Comparison of ENCODE assay signal across 24 cellular contexts in the genomic region with DNA sequence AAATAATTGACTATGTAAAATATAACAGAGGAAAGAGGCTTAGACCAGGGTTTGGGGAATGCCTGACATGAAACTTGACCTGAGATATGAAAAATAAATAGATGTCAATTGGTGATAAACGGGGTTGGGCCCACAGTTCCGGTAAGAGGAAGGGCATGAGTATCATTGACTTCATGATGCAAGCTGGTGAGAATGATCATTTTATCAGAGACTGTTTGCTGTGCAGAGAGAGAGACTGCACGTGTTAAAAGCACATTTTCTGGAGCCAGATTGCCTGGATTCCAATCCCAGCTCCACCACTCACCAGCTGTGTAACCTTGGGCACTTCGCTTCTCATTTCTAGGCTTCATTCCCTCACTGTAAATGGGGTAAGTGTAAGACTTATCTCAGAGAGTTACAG.
A peak's percentile ranks its signal among the peaks of the same experiment; 100 is the strongest.
DNase-seq lines count a peak whose midpoint lies in the region; ATAC-seq and TF ChIP-seq lines count a peak whose summit lies in the region.
"Had no signal": no experiment of that assay in that cellular context is flagged by ENCODE, and none has a peak within 500 bp of the region (broad histone marks: within the 10 kb centered on the region; RNA-seq: fewer than 3 reads in every experiment).

No MANE protein-coding gene starts in this region.

- intact Hi-C loops in vagina (cut with DNase I) = no loop called here

- no peak overlapping the region for H3K27ac Mint-ChIP-seq in activated T-helper 17 cell treated with anti-CD3 and anti-CD28 coated beads, Interleukin-2, amount 50 U/mL, for 72 hours
- H3K27ac Mint-ChIP-seq: activated CD8-positive, alpha-beta memory T cell treated with anti-CD3 and anti-CD28 coated beads, Interleukin-2, amount 10 ng/mL, durations not matched to agents 7 days and 5 days; activated naive CD8-positive, alpha-beta T cell treated with anti-CD3 and anti-CD28 coated beads for 36 hours; activated T-helper 1 cell treated with anti-CD3 and anti-CD28 coated beads, Interleukin-12 subunit alpha, Interleukin-12 subunit beta, Interleukin-2, Interleukin-4 antibody, amounts not matched to agents 30 ng/mL and 10 ng/mL and 1 ng/mL, durations not matched to agents 14 hours and 24 hours and 36 hours; brain; CD4-positive, alpha-beta T cell; natural killer cell treated with Interleukin-12 subunit alpha and Interleukin-12 subunit beta and Interleukin-15 and Interleukin-18, amount 100 ng/mL, for 72 hours; T-cell had no signal

- TF ChIP-seq POLR2A in vagina (IDR thresholded peaks at IDR 0.05) = no peak

- no peaks in the 10 kb centered on the region for H3K9me3 Mint-ChIP-seq in activated T-helper 17 cell treated with anti-CD3 and anti-CD28 coated beads, Interleukin-2, amount 50 U/mL, for 72 hours
- H3K9me3 Mint-ChIP-seq: activated naive CD8-positive, alpha-beta T cell treated with anti-CD3 and anti-CD28 coated beads for 36 hours; activated T-helper 1 cell treated with anti-CD3 and anti-CD28 coated beads, Interleukin-12 subunit alpha, Interleukin-12 subunit beta, Interleukin-2, Interleukin-4 antibody, amounts not matched to agents 30 ng/mL and 10 ng/mL and 1 ng/mL, durations not matched to agents 14 hours and 24 hours and 36 hours; CD4-positive, alpha-beta T cell had no signal

- no peak overlapping the region for H3K4me3 ChIP-seq in AG10803 (ENCODE audit: low read length)
- H3K4me3 ChIP-seq in astrocyte of the spinal cord (ENCODE audit: low read depth, low read length) = no peak overlapping the region
- no peak overlapping the region for H3K4me3 ChIP-seq in vagina
- H3K4me3 ChIP-seq: pancreas had no signal

- no peak for TF ChIP-seq CTCF in AG10803 (conservative IDR thresholded peaks at IDR 0.05; ENCODE audit: low read length)
- no peak for TF ChIP-seq CTCF in astrocyte of the spinal cord (IDR thresholded peaks at IDR 0.05; ENCODE audit: low read depth, low read length)
- no peak for TF ChIP-seq CTCF in vagina (IDR thresholded peaks at IDR 0.05)

- H3K27me3 ChIP-seq in vagina = no peaks in the 10 kb centered on the region
- H3K27me3 ChIP-seq: pancreas had no signal

- no peaks in the 10 kb centered on the region for H3K36me3 ChIP-seq in vagina
- H3K36me3 ChIP-seq: pancreas had no signal

- H3K36me3 Mint-ChIP-seq in activated T-helper 17 cell treated with anti-CD3 and anti-CD28 coated beads, Interleukin-2, amount 50 U/mL, for 72 hours (ENCODE audit: low read depth) = no peaks in the 10 kb centered on the region
- H3K36me3 Mint-ChIP-seq: activated CD8-positive, alpha-beta memory T cell treated with anti-CD3 and anti-CD28 coated beads, Interleukin-2, amount 10 ng/mL, durations not matched to agents 7 days and 5 days; activated naive CD8-positive, alpha-beta T cell treated with anti-CD3 and anti-CD28 coated beads for 36 hours; brain; natural killer cell treated with Interleukin-12 subunit alpha and Interleukin-12 subunit beta and Interleukin-15 and Interleukin-18, amount 100 ng/mL, for 72 hours; T-cell had no signal

- ATAC-seq in activated T-helper 17 cell treated with anti-CD3 and anti-CD28 coated beads, Interleukin-2, amount 50 U/mL, for 72 hours (replicated peaks) = no peak
- no peak for ATAC-seq in HG03571 (IDR thresholded peaks at IDR 0.05; ENCODE audit: unreplicated experiment)
- ATAC-seq: activated CD8-positive, alpha-beta memory T cell treated with anti-CD3 and anti-CD28 coated beads, Interleukin-2, amount 10 ng/mL, durations not matched to agents 7 days and 5 days; HepG2; natural killer cell treated with Interleukin-12 subunit alpha and Interleukin-12 subunit beta and Interleukin-15 and Interleukin-18, amount 100 ng/mL, for 72 hours; pancreas; right cardiac atrium; Right ventricle myocardium inferior; T-cell had no signal

- H3K9me3 ChIP-seq in vagina = no peaks in the 10 kb centered on the region
- H3K9me3 ChIP-seq: pancreas had no signal

- no peaks in the 10 kb centered on the region for H3K4me1 Mint-ChIP-seq in activated T-helper 17 cell treated with anti-CD3 and anti-CD28 coated beads, Interleukin-2, amount 50 U/mL, for 72 hours
- H3K4me1 Mint-ChIP-seq: activated CD8-positive, alpha-beta memory T cell treated with anti-CD3 and anti-CD28 coated beads, Interleukin-2, amount 10 ng/mL, durations not matched to agents 7 days and 5 days; activated naive CD8-positive, alpha-beta T cell treated with anti-CD3 and anti-CD28 coated beads for 36 hours; brain; T-cell had no signal

- in situ Hi-C loops in astrocyte of the spinal cord (cut with HindIII; ENCODE audit: low sequenced_read_pairs) = no loop called here

- no peaks in the 10 kb centered on the region for H3K27me3 Mint-ChIP-seq in activated T-helper 17 cell treated with anti-CD3 and anti-CD28 coated beads, Interleukin-2, amount 50 U/mL, for 72 hours
- H3K27me3 Mint-ChIP-seq: activated CD8-positive, alpha-beta memory T cell treated with anti-CD3 and anti-CD28 coated beads, Interleukin-2, amount 10 ng/mL, durations not matched to agents 7 days and 5 days; activated naive CD8-positive, alpha-beta T cell treated with anti-CD3 and anti-CD28 coated beads for 36 hours; CD4-positive, alpha-beta T cell; natural killer cell treated with Interleukin-12 subunit alpha and Interleukin-12 subunit beta and Interleukin-15 and Interleukin-18, amount 100 ng/mL, for 72 hours; T-cell had no signal

- H3K4me1 ChIP-seq in vagina = no peaks in the 10 kb centered on the region
- H3K4me1 ChIP-seq: pancreas had no signal

- DNase-seq in AG10803 (ENCODE audit: low read depth) (peak; percentile 53), HS-27A (ENCODE audit: low read depth) (peak; percentile 63), astrocyte of the spinal cord (ENCODE audit: low read depth, low spot score) (peak; percentile 8), iris pigment epithelial cell (ENCODE audit: low read depth) (peak; percentile 57), AML-193 (lab: John Stamatoyannopoulos, UW) (no peak), vagina (ENCODE audit: extremely low spot score in 2 of 2) (no peak)
- DNase-seq: activated CD4-positive, alpha-beta T cell treated with anti-CD3 and anti-CD28 coated beads for 48 hours; activated CD8-positive, alpha-beta memory T cell treated with anti-CD3 and anti-CD28 coated beads, Interleukin-2, amount 10 ng/mL, durations not matched to agents 7 days and 5 days; activated naive CD8-positive, alpha-beta T cell treated with anti-CD3 and anti-CD28 coated beads for 36 hours; CD4-positive, alpha-beta T cell; cortex of kidney; DMS153; NCI-H1436; NCI-H524 treated with DMSO at 0.1 percent for 48 hours; pancreas; right cardiac atrium; T-cell had no signal

- no peak overlapping the region for H3K4me3 Mint-ChIP-seq in activated T-helper 17 cell treated with anti-CD3 and anti-CD28 coated beads, Interleukin-2, amount 50 U/mL, for 72 hours
- H3K4me3 Mint-ChIP-seq: activated CD8-positive, alpha-beta memory T cell treated with anti-CD3 and anti-CD28 coated beads, Interleukin-2, amount 10 ng/mL, durations not matched to agents 7 days and 5 days; activated naive CD8-positive, alpha-beta T cell treated with anti-CD3 and anti-CD28 coated beads for 36 hours; activated T-helper 1 cell treated with anti-CD3 and anti-CD28 coated beads, Interleukin-12 subunit alpha, Interleukin-12 subunit beta, Interleukin-2, Interleukin-4 antibody, amounts not matched to agents 30 ng/mL and 10 ng/mL and 1 ng/mL, durations not matched to agents 14 hours and 24 hours and 36 hours; brain; CD4-positive, alpha-beta T cell; natural killer cell treated with Interleukin-12 subunit alpha and Interleukin-12 subunit beta and Interleukin-15 and Interleukin-18, amount 100 ng/mL, for 72 hours; T-cell had no signal

- no peak overlapping the region for H3K27ac ChIP-seq in vagina
- H3K27ac ChIP-seq: pancreas had no signal

Comparison
In these comparisons a context has a peak if more than half of its experiments do, and no peak if none do; other contexts are left out.
1. DNase-seq: peak in AG10803 (single experiment), HS-27A (single experiment), astrocyte of the spinal cord (single experiment) and iris pigment epithelial cell (single experiment); none in AML-193 (0 of 2) and vagina (0 of 2).